ENCODE assay signal across 12 cellular contexts in the genomic region with DNA sequence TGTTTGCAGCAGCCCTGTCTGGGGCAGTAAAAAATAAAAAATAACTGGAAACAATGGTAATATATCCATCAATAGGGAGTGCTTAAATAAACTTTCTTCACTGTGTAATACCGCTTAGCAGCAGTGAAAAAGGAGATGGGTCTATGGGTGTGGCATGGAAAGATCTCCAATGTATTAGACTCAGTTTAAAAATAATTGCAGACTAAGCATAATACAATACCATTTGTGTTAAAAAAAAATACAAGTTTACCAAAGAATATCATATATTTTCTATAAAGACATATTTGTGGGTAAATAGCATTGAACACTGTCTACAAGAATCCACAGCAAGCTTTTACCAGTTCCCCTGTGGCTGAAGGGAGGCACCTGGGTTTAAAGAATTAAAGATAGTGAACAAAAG. TPM values are rescaled to one million over a fixed set of nuclear protein-coding genes. Genes with fewer than 3 reads are reported as not detected.
A peak's percentile ranks its signal among the peaks of the same experiment; 100 is the strongest.
DNase-seq lines count a peak whose midpoint lies in the region; ATAC-seq and TF ChIP-seq lines count a peak whose summit lies in the region.
"Had no signal": no experiment of that assay in that cellular context is flagged by ENCODE, and none has a peak within 500 bp of the region (broad histone marks: within the 10 kb centered on the region; RNA-seq: fewer than 3 reads in every experiment).

No MANE protein-coding gene starts in this region.

- H3K9me3 Mint-ChIP-seq in activated CD8-positive, alpha-beta T cell treated with anti-CD3 and anti-CD28 coated beads, Interleukin-2, amount 10 ng/mL, durations not matched to agents 7 days and 5 days (ENCODE audit: insufficient read depth), result no peaks in the 10 kb centered on the region
- H3K9me3 Mint-ChIP-seq in natural killer cell, result no peaks in the 10 kb centered on the region
- H3K9me3 Mint-ChIP-seq: stimulated activated naive B cell treated with anti-CD40 and anti-IgM and Interleukin-4, amounts not matched to agents 10 μg/mL and 1 μg/mL and 100 μg/mL, for 72 hours had no signal

- H3K4me3 Mint-ChIP-seq in activated CD8-positive, alpha-beta T cell treated with anti-CD3 and anti-CD28 coated beads, Interleukin-2, amount 10 ng/mL, durations not matched to agents 7 days and 5 days, result peak overlapping the region; percentile 79
- H3K4me3 Mint-ChIP-seq in natural killer cell, result peak overlapping the region; percentile 86

- peak overlapping the region; percentile 84; the same call in 1 of the 2 replicates for H3K4me2 ChIP-seq in SK-N-SH

- TF ChIP-seq CTCF in SK-N-SH (IDR thresholded peaks at IDR 0.05), result no peak
- no peak for TF ChIP-seq CTCF in natural killer cell (IDR thresholded peaks at IDR 0.05)

- CTCF ChIA-PET in SK-N-SH (lab: Yijun Ruan, JAX) (interaction anchor here (1.1 to 11.3 kb wide), 5 partner anchors 16 to 186 kb away, joined by 3 to 195 read pairs (median 5); no protein-coding TSS in a partner anchor), HEK293T (lab: Yijun Ruan, JAX) (interaction anchor here (1.0 kb wide), 1 partner anchor 9 kb away, joined by 4 read pairs; no protein-coding TSS in a partner anchor)
- CTCF ChIA-PET in activated CD8-positive, alpha-beta T cell treated with anti-CD3 and anti-CD28 coated beads, Interleukin-2, amount 10 ng/mL, durations not matched to agents 7 days and 5 days (lab: Charles Lee), result interaction anchor here (1.5 to 12.6 kb wide), 10 partner anchors 10 to 193 kb away, joined by 4 to 290 read pairs (median 58); a partner anchor contains a TSS

- H3K9me2 ChIP-seq in SK-N-SH, result no peaks in the 10 kb centered on the region

- POLR2A ChIA-PET in SK-N-SH (lab: Yijun Ruan, JAX) (no interaction called here), HEK293T (lab: Yijun Ruan, JAX) (no interaction called here)
- POLR2A ChIA-PET in activated CD8-positive, alpha-beta T cell treated with anti-CD3 and anti-CD28 coated beads, Interleukin-2, amount 10 ng/mL, durations not matched to agents 7 days and 5 days (lab: Charles Lee), result interaction anchor here (5.7 to 10.9 kb wide), 4 partner anchors 17 to 114 kb away, joined by 83 to 309 read pairs (median 93); no protein-coding TSS in a partner anchor

- no peak for ATAC-seq in SK-N-SH treated with all-trans-retinoic acid at 6 μM for 48 hours
- ATAC-seq in activated CD8-positive, alpha-beta T cell treated with anti-CD3 and anti-CD28 coated beads, Interleukin-2, amount 10 ng/mL, durations not matched to agents 7 days and 5 days, result no peak
- no peak for ATAC-seq in natural killer cell
- ATAC-seq in HG03432 (IDR thresholded peaks at IDR 0.05; ENCODE audit: unreplicated experiment), result no peak

- H3K4me3 ChIP-seq in SK-N-SH (ENCODE audit: low read depth in 2 of 2, low read length in 1 of 2), result no peak overlapping the region

- H3K27ac Mint-ChIP-seq in activated CD8-positive, alpha-beta T cell treated with anti-CD3 and anti-CD28 coated beads, Interleukin-2, amount 10 ng/mL, durations not matched to agents 7 days and 5 days, result peak overlapping the region; percentile 71
- peak overlapping the region; percentile 92 for H3K27ac Mint-ChIP-seq in natural killer cell

- peaks cover 8 to 28% of the 10 kb centered on the region in 2 experiments; a peak in 2 of 4 replicates for H3K4me1 ChIP-seq in SK-N-SH (ENCODE audit: control insufficient read depth in 1 of 2, insufficient read depth in 2 of 2, low read depth in 1 of 2, low read length in 1 of 2)

- peaks cover 20% of the 10 kb centered on the region for H3K4me1 Mint-ChIP-seq in activated CD8-positive, alpha-beta T cell treated with anti-CD3 and anti-CD28 coated beads, Interleukin-2, amount 10 ng/mL, durations not matched to agents 7 days and 5 days (ENCODE audit: low read depth)
- H3K4me1 Mint-ChIP-seq in natural killer cell, result peaks cover 34 to 36% of the 10 kb centered on the region in 2 donors

- 0 out of 2 replicates have a peak, but pooled peaks cover 4% of the 10 kb centered on the region for H3K79me2 ChIP-seq in SK-N-SH (ENCODE audit: insufficient read depth)

- TF ChIP-seq EP300 in SK-N-SH (IDR thresholded peaks at IDR 0.05; ENCODE audit: borderline replicate concordance in 1 of 2, low read depth in 1 of 2, low read length in 1 of 2), result no peak

- H4K20me1 ChIP-seq in SK-N-SH (ENCODE audit: insufficient read depth), result no peaks in the 10 kb centered on the region; the same call in 1 of the 2 replicates

- intact Hi-C loops in natural killer cell (cut with micrococcal nuclease), result loop anchor here (1.0 to 5.0 kb wide), 5 partner anchors 100 to 425 kb away; a partner anchor contains a TSS

- no peak overlapping the region for H3K9ac ChIP-seq in SK-N-SH

- TF ChIP-seq RAD21 in SK-N-SH (IDR thresholded peaks at IDR 0.05; ENCODE audit: low read length), result no peak

- WGBS in SK-N-SH (ENCODE audit: low lambda C conversion rate), result 100% methylated on average over 1 of the region's 1 CpG

- H3K9me3 ChIP-seq in SK-N-SH, result no peaks in the 10 kb centered on the region

- 0 out of 2 replicates have a peak overlapping the region, but pooled peaks have one; percentile 90 for H2AFZ ChIP-seq in SK-N-SH (ENCODE audit: low read depth)

- no peaks in the 10 kb centered on the region for H3K36me3 ChIP-seq in SK-N-SH (replicated peaks in 1 of 2; ENCODE audit: control insufficient read depth in 1 of 2, insufficient read depth in 2 of 2, low read length in 1 of 2)

- peaks cover 25% of the 10 kb centered on the region for H3K36me3 Mint-ChIP-seq in activated CD8-positive, alpha-beta T cell treated with anti-CD3 and anti-CD28 coated beads, Interleukin-2, amount 10 ng/mL, durations not matched to agents 7 days and 5 days (ENCODE audit: low read depth)
- no peaks in the 10 kb centered on the region for H3K36me3 Mint-ChIP-seq in natural killer cell
- H3K36me3 Mint-ChIP-seq: stimulated activated naive B cell treated with anti-CD40 and anti-IgM and Interleukin-4, amounts not matched to agents 10 μg/mL and 1 μg/mL and 100 μg/mL, for 72 hours had no signal

- H3K27me3 ChIP-seq in SK-N-SH (ENCODE audit: insufficient read depth), result no peaks in the 10 kb centered on the region

- H3K27ac ChIP-seq in SK-N-SH (ENCODE audit: low read depth in 2 of 2, low read length in 1 of 2), result no peak overlapping the region
- H3K27ac ChIP-seq: 22Rv1 had no signal

- DNase-seq in SK-N-SH (no peak), HEK293T (ENCODE audit: extremely low spot score) (no peak), natural killer cell (no peak), NCI-H69 (lab: John Stamatoyannopoulos, UW) (no peak), NCI-H524 (lab: John Stamatoyannopoulos, UW) (no peak)
- DNase-seq in activated CD8-positive, alpha-beta T cell treated with anti-CD3 and anti-CD28 coated beads, Interleukin-2, amount 10 ng/mL, durations not matched to agents 7 days and 5 days, result no peak
- DNase-seq: retina; stimulated activated CD4-positive, alpha-beta T cell treated with anti-CD3 and anti-CD28 coated beads, Interleukin-4, amount 100 ng/mL, for 1 hour had no signal

- no peaks in the 10 kb centered on the region for H3F3A ChIP-seq in SK-N-SH (replicated peaks; ENCODE audit: insufficient read depth)

- H3K27me3 Mint-ChIP-seq in activated CD8-positive, alpha-beta T cell treated with anti-CD3 and anti-CD28 coated beads, Interleukin-2, amount 10 ng/mL, durations not matched to agents 7 days and 5 days (ENCODE audit: low read depth), result no peaks in the 10 kb centered on the region
- H3K27me3 Mint-ChIP-seq in natural killer cell (ENCODE audit: low read depth in 2 of 2), result no peaks in the 10 kb centered on the region
- H3K27me3 Mint-ChIP-seq: stimulated activated naive B cell treated with anti-CD40 and anti-IgM and Interleukin-4, amounts not matched to agents 10 μg/mL and 1 μg/mL and 100 μg/mL, for 72 hours had no signal

TF ChIP-seq in SK-N-SH, 30 proteins besides CTCF, POLR2A, EP300 and RAD21 (continues in another document):
- TF ChIP-seq CHD2 (IDR thresholded peaks at IDR 0.05; ENCODE audit: low read length, partially characterized antibody) (no peak), GABPA (IDR thresholded peaks at IDR 0.05; ENCODE audit: low read depth) (no peak), EZH2phosphoT487 (IDR thresholded peaks at IDR 0.05; ENCODE audit: borderline replicate concordance, low read depth) (no peak), TEAD4 (IDR thresholded peaks at IDR 0.05; ENCODE audit: borderline replicate concordance, insufficient read depth) (no peak)

TF ChIP-seq in SK-N-SH treated with all-trans-retinoic acid at 6 μM for 48 hours, 23 proteins besides CTCF, POLR2A, EP300 and RAD21 (continues in another document):
- TF ChIP-seq, protein P1, sequence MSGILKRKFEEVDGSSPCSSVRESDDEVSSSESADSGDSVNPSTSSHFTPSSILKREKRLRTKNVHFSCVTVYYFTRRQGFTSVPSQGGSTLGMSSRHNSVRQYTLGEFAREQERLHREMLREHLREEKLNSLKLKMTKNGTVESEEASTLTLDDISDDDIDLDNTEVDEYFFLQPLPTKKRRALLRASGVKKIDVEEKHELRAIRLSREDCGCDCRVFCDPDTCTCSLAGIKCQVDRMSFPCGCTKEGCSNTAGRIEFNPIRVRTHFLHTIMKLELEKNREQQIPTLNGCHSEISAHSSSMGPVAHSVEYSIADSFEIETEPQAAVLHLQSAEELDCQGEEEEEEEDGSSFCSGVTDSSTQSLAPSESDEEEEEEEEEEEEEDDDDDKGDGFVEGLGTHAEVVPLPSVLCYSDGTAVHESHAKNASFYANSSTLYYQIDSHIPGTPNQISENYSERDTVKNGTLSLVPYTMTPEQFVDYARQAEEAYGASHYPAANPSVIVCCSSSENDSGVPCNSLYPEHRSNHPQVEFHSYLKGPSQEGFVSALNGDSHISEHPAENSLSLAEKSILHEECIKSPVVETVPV (CRISPR knock-in tag; IDR thresholded peaks at IDR 0.05), result no peak
- no peak for TF ChIP-seq ZNF565 (CRISPR knock-in tag; conservative IDR thresholded peaks at IDR 0.05; ENCODE audit: low read depth)

TF ChIP-seq in HEK293T, 16 proteins besides CTCF, POLR2A, EP300 and RAD21:
- no peak for TF ChIP-seq NFRKB (IDR thresholded peaks at IDR 0.05)
- TF ChIP-seq, protein P2, sequence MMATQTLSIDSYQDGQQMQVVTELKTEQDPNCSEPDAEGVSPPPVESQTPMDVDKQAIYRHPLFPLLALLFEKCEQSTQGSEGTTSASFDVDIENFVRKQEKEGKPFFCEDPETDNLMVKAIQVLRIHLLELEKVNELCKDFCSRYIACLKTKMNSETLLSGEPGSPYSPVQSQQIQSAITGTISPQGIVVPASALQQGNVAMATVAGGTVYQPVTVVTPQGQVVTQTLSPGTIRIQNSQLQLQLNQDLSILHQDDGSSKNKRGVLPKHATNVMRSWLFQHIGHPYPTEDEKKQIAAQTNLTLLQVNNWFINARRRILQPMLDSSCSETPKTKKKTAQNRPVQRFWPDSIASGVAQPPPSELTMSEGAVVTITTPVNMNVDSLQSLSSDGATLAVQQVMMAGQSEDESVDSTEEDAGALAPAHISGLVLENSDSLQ (IDR thresholded peaks at IDR 0.05), result 0 out of 2 replicates have a peak, but pooled peaks have one; percentile 10

RNA-seq across cellular contexts. Expression of a gene that starts 1.0 kb away (rescaled TPM):
- polyA plus RNA-seq in SK-N-SH (2012; rRNA removed), result 5.7 and 5.9 TPM in 2 replicates
- 5.8 and 6.1 TPM in 2 replicates for polyA plus RNA-seq in SK-N-SH (2012; cell fraction: cytosol; rRNA removed)
- 7.0 and 7.1 TPM in 2 replicates for polyA plus RNA-seq in SK-N-SH (2012; cell fraction: nucleus; rRNA removed)
- total RNA-seq in activated CD8-positive, alpha-beta T cell treated with anti-CD3 and anti-CD28 coated beads, Interleukin-2, amount 10 ng/mL, durations not matched to agents 7 days and 5 days, result 100 to 1,000 TPM in 1 of 2 experiments, 10 to 100 TPM in 1; 94.6 to 101 TPM
- 100 to 1,000 TPM; 112 to 211 (median 135) TPM for total RNA-seq in natural killer cell
